16 cellular contexts compared by ENCODE assay signal in the genomic region with DNA sequence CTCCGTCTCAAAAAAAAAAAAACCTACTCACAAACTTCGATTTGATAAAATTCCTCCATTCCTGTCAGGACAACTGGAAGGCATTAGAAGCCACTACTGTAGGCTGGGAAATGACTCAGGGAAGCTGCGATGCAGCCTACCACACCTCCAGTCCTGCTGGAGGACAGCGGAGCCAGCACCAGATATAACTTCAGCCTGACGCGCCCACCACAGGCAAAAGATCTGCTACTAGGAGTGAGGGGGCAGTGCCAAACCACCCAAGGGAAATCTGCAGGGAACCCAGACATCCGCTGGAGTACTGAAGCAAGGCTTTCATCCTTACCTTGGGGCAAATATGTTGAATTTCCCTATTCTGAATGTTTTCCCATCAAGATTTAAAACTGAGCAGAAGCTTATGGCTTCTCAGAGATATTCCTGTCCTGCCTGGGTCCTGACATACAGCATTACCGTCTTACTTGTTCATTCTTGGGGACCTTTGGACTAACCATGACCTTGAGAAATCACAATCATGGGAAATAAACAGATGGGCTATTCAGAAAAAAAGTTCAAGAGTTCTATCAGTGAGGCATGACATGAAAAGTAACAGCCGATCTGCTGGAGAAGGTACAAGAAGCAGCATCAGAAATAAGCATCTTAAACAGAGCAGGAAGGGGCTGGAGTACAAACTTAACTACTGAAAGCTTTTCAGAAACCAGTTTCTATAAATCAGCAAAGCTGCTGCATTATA.
"Had no signal": no experiment of that assay in that cellular context is flagged by ENCODE, and none has a peak within 500 bp of the region (broad histone marks: within the 10 kb centered on the region; RNA-seq: fewer than 3 reads in every experiment).

No MANE protein-coding gene starts in this region.

- H3K9me3 Mint-ChIP-seq: naive B cell, type B pancreatic cell had no signal

- H3K27ac ChIP-seq: coronary artery, skin epidermis, stomach had no signal

- H3K4me3 Mint-ChIP-seq: naive B cell, type B pancreatic cell had no signal

- H3K27me3 ChIP-seq: heart left ventricle, stomach had no signal

- H3K4me3 ChIP-seq: coronary artery, heart left ventricle, lung, skin epidermis, stomach had no signal

- FAIRE-seq: urothelium cell line had no signal

- DNase-seq: effector CD8-positive, alpha-beta T cell; foreskin melanocyte; heart left ventricle; left colon; left ventricle myocardium superior; mesenchymal stem cell; midbrain; naive B cell; occipital lobe; stimulated activated naive CD4-positive, alpha-beta T cell; stomach had no signal

- H3K9me3 ChIP-seq: heart left ventricle, stomach had no signal

- H3K27me3 Mint-ChIP-seq: naive B cell, type B pancreatic cell had no signal

- H3K4me1 Mint-ChIP-seq: naive B cell had no signal

- H3K27ac Mint-ChIP-seq: type B pancreatic cell had no signal
